ENCODE assay signal across 12 cellular contexts in the genomic region with DNA sequence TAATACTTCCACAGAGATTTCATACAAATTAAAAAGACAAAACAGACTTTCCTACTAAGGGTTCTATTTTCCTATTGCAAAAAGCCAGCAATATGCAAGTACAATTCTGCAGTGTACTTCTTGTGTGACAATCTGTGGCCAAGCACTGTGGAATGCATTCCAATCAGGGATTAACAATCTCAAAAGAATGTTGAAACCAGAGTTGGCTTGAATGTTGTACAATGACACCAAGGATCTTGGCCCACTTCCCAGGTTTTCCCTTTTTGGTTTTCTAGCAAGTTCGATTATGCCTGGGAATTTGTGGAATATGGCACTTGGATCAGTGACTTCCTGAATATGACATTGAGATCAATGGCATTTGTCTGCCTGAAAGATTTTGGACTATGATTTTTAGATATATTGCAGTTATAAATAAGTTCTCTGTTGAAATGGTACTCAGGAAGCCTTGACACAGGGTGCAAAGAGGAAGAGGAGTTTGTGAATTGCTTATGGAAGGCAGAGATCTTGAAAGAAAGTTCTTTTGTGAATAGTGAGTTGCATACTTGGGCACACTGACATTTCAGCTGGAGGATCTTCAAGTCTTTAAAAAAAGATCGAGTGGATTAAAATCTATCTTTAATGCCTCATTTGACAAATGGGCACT.
DNase-seq lines count a peak whose midpoint lies in the region; ATAC-seq, FAIRE-seq and TF ChIP-seq lines count a peak whose summit lies in the region.
"Had no signal": no experiment of that assay in that cellular context is flagged by ENCODE, and none has a peak within 500 bp of the region (broad histone marks: within the 10 kb centered on the region; RNA-seq: fewer than 3 reads in every experiment).

No MANE protein-coding gene starts in this region.

- H3K9me3 ChIP-seq in A549: no peaks in the 10 kb centered on the region
- H3K9me3 ChIP-seq in esophagus muscularis mucosa: no peaks in the 10 kb centered on the region
- H3K9me3 ChIP-seq in tibial artery: no peaks in the 10 kb centered on the region
- H3K9me3 ChIP-seq: uterus had no signal

- H3K4me2 ChIP-seq in A549: peak overlapping the region; percentile 34; the same call in 1 of the 3 replicates

- DNase-seq in A549 (ENCODE audit: low read depth in 1 of 2, low spot score in 1 of 2): peak in 1 of 2 experiments; percentile 10
- DNase-seq in NCI-H226: peak; percentile 49
- DNase-seq in esophagus muscularis mucosa (ENCODE audit: extremely low spot score): no peak
- peak; percentile 51 for DNase-seq in midbrain (lab: John Stamatoyannopoulos, UW)
- DNase-seq in stimulated activated naive CD8-positive, alpha-beta T cell treated with anti-CD3 and anti-CD28 coated beads, Interleukin-15, amount 100 ng/mL, for 72 hours: no peak
- no peak for DNase-seq in CD14-positive monocyte (ENCODE audit: low spot score)
- no peak for DNase-seq in NCI-H1694 (lab: John Stamatoyannopoulos, UW)
- no peak for DNase-seq in tibial artery
- DNase-seq: NCI-H1092 treated with DMSO at 0.1 percent for 48 hours, uterus had no signal

- no peak for TF ChIP-seq RAD21 in A549 (conservative IDR thresholded peaks at IDR 0.05 in 1 of 2, IDR thresholded peaks at IDR 0.05 in 1 of 2)

- H3K27me3 ChIP-seq in esophagus muscularis mucosa (no peaks in the 10 kb centered on the region), tibial artery (no peaks in the 10 kb centered on the region)
- H3K27me3 ChIP-seq: uterus had no signal

- H3K4me3 ChIP-seq in A549 (no peak overlapping the region), esophagus muscularis mucosa (no peak overlapping the region), tibial artery (no peak overlapping the region)
- H3K4me3 ChIP-seq: uterus had no signal

- H3K27ac Mint-ChIP-seq in stimulated activated naive CD8-positive, alpha-beta T cell treated with anti-CD3 and anti-CD28 coated beads, Interleukin-15, amount 100 ng/mL, for 72 hours: no peak overlapping the region
- peak overlapping the region in 1 of 7 donors; percentile 38 for H3K27ac Mint-ChIP-seq in CD14-positive monocyte
- H3K27ac Mint-ChIP-seq: activated T-helper 1 cell treated with anti-CD3 and anti-CD28 coated beads, Interleukin-12 subunit alpha, Interleukin-12 subunit beta, Interleukin-2, Interleukin-4 antibody, amounts not matched to agents 30 ng/mL and 10 ng/mL and 1 ng/mL, durations not matched to agents 14 hours and 24 hours and 36 hours; B cell had no signal

- intact Hi-C loops in esophagus muscularis mucosa (cut with DNase I) (no loop called here), CD14-positive monocyte (cut with micrococcal nuclease) (no loop called here), tibial artery (cut with DNase I; ENCODE audit: low total_unique reads) (no loop called here)

- CTCF ChIA-PET in A549 (lab: Yijun Ruan, JAX): interaction anchor here (1.2 kb wide), 2 partner anchors 207 to 209 kb away, joined by 3 to 4 read pairs; no protein-coding TSS in a partner anchor

- POLR2A ChIA-PET in A549 (lab: Yijun Ruan, JAX): no interaction called here

- no peak overlapping the region for H3K4me3 Mint-ChIP-seq in stimulated activated naive CD8-positive, alpha-beta T cell treated with anti-CD3 and anti-CD28 coated beads, Interleukin-15, amount 100 ng/mL, for 72 hours
- H3K4me3 Mint-ChIP-seq in CD14-positive monocyte: no peak overlapping the region
- H3K4me3 Mint-ChIP-seq: activated T-helper 1 cell treated with anti-CD3 and anti-CD28 coated beads, Interleukin-12 subunit alpha, Interleukin-12 subunit beta, Interleukin-2, Interleukin-4 antibody, amounts not matched to agents 30 ng/mL and 10 ng/mL and 1 ng/mL, durations not matched to agents 14 hours and 24 hours and 36 hours; B cell had no signal

- WGBS in A549 (ENCODE audit: missing lambda C conversion rate): 24% methylated on average over 2 of the region's 2 CpGs
- WGBS in esophagus muscularis mucosa: 21% methylated on average over 2 of the region's 2 CpGs

- TF ChIP-seq CTCF in A549 (IDR thresholded peaks at IDR 0.05) (no peak), esophagus muscularis mucosa (IDR thresholded peaks at IDR 0.05) (no peak), CD14-positive monocyte (IDR thresholded peaks at IDR 0.05) (no peak), tibial artery (IDR thresholded peaks at IDR 0.05) (no peak)

- peaks cover 15% of the 10 kb centered on the region for H3K4me1 ChIP-seq in A549
- H3K4me1 ChIP-seq in esophagus muscularis mucosa: peaks cover 23 to 46% (median 43%) of the 10 kb centered on the region in 4 donors
- H3K4me1 ChIP-seq in tibial artery: peaks cover 0 to 42% (median 17%) of the 10 kb centered on the region in 4 donors
- H3K4me1 ChIP-seq: uterus had no signal

- TF ChIP-seq EP300 in A549 (IDR thresholded peaks at IDR 0.05): no peak
- TF ChIP-seq EP300 in esophagus muscularis mucosa (IDR thresholded peaks at IDR 0.05): no peak

- ATAC-seq in A549: no peak
- no peak for ATAC-seq in stimulated activated naive CD8-positive, alpha-beta T cell treated with anti-CD3 and anti-CD28 coated beads, Interleukin-15, amount 100 ng/mL, for 72 hours

- H3K36me3 Mint-ChIP-seq in CD14-positive monocyte: peaks cover 5% of the 10 kb centered on the region in 2 donors

- no peaks in the 10 kb centered on the region for H3K27me3 Mint-ChIP-seq in stimulated activated naive CD8-positive, alpha-beta T cell treated with anti-CD3 and anti-CD28 coated beads, Interleukin-15, amount 100 ng/mL, for 72 hours
- peaks cover 0 to 2% (median under 1%) of the 10 kb centered on the region in 3 donors for H3K27me3 Mint-ChIP-seq in CD14-positive monocyte (ENCODE audit: low read depth in 3 of 3)
- H3K27me3 Mint-ChIP-seq: B cell had no signal

- no peak for FAIRE-seq in A549 (lab: Jason Lieb, UNC)

- peaks cover 15% of the 10 kb centered on the region for H3K4me1 Mint-ChIP-seq in stimulated activated naive CD8-positive, alpha-beta T cell treated with anti-CD3 and anti-CD28 coated beads, Interleukin-15, amount 100 ng/mL, for 72 hours
- peaks cover 2% of the 10 kb centered on the region for H3K4me1 Mint-ChIP-seq in CD14-positive monocyte
- H3K4me1 Mint-ChIP-seq: B cell had no signal

- H3K36me3 ChIP-seq in esophagus muscularis mucosa: no peaks in the 10 kb centered on the region
- H3K36me3 ChIP-seq in tibial artery: no peaks in the 10 kb centered on the region
- H3K36me3 ChIP-seq: uterus had no signal

- peaks cover 22 to 24% of the 10 kb centered on the region in 2 donors for H3K9me3 Mint-ChIP-seq in stimulated activated naive CD8-positive, alpha-beta T cell treated with anti-CD3 and anti-CD28 coated beads, Interleukin-15, amount 100 ng/mL, for 72 hours
- H3K9me3 Mint-ChIP-seq in CD14-positive monocyte: peaks cover 0 to 5% (median 0%) of the 10 kb centered on the region in 7 donors

- TF ChIP-seq POLR2A in A549 (IDR thresholded peaks at IDR 0.05; ENCODE audit: low read length): no peak
- no peak for TF ChIP-seq POLR2A in esophagus muscularis mucosa (IDR thresholded peaks at IDR 0.05; ENCODE audit: low read depth)

- no peak overlapping the region for H3K27ac ChIP-seq in A549
- H3K27ac ChIP-seq in esophagus muscularis mucosa (replicated peaks in 1 of 4): peak overlapping the region; percentile 33 to 65 (median 48)
- H3K27ac ChIP-seq in tibial artery: peak overlapping the region in 1 of 2 donors; percentile 6
- H3K27ac ChIP-seq: uterus had no signal

TF ChIP-seq in A549, 52 proteins besides CTCF, POLR2A, EP300 and RAD21:
- TF ChIP-seq JUN (IDR thresholded peaks at IDR 0.05): no peak
- TF ChIP-seq NFE2L2 (conservative IDR thresholded peaks at IDR 0.05; ENCODE audit: low read length): no peak
- no peak for TF ChIP-seq TFCP2L1 (CRISPR knock-in tag; IDR thresholded peaks at IDR 0.05)
- TF ChIP-seq ZFP36 (IDR thresholded peaks at IDR 0.05; ENCODE audit: borderline replicate concordance, partially characterized antibody): no peak
- no peak for TF ChIP-seq BHLHE40 (IDR thresholded peaks at IDR 0.05; ENCODE audit: low read depth, low read length)
- TF ChIP-seq TP53 (CRISPR knock-in tag; IDR thresholded peaks at IDR 0.05): no peak
- TF ChIP-seq ZNF302 (CRISPR knock-in tag; IDR thresholded peaks at IDR 0.05): no peak
- TF ChIP-seq, protein P1, sequence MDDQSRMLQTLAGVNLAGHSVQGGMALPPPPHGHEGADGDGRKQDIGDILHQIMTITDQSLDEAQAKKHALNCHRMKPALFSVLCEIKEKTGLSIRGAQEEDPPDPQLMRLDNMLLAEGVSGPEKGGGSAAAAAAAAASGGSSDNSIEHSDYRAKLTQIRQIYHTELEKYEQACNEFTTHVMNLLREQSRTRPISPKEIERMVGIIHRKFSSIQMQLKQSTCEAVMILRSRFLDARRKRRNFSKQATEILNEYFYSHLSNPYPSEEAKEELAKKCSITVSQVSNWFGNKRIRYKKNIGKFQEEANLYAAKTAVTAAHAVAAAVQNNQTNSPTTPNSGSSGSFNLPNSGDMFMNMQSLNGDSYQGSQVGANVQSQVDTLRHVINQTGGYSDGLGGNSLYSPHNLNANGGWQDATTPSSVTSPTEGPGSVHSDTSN (IDR thresholded peaks at IDR 0.05): no peak
- TF ChIP-seq RARB (CRISPR knock-in tag; IDR thresholded peaks at IDR 0.05): no peak
- no peak for TF ChIP-seq MAX (IDR thresholded peaks at IDR 0.05)
- no peak for TF ChIP-seq KDM1A (IDR thresholded peaks at IDR 0.05; ENCODE audit: low read depth)
- TF ChIP-seq FOSB (CRISPR knock-in tag; IDR thresholded peaks at IDR 0.05): no peak
- no peak for TF ChIP-seq CBX2 (IDR thresholded peaks at IDR 0.05; ENCODE audit: borderline replicate concordance, low read depth)
- TF ChIP-seq MYC (IDR thresholded peaks at IDR 0.05; ENCODE audit: borderline replicate concordance, low read length): no peak
TF ChIP-seq in A549: peak in this region for 0.

Comparison
In these comparisons a context has a peak if more than half of its experiments do, and no peak if none do; other contexts are left out.
1. DNase-seq: peak in NCI-H226 (single experiment) and midbrain (single experiment); none in esophagus muscularis mucosa (single experiment), stimulated activated naive CD8-positive, alpha-beta T cell treated with anti-CD3 and anti-CD28 coated beads, Interleukin-15, amount 100 ng/mL, for 72 hours (0 of 2), CD14-positive monocyte (single experiment), NCI-H1694 (single experiment) and tibial artery (0 of 2).
2. H3K27ac ChIP-seq: peak in esophagus muscularis mucosa (4 of 4); none in A549 (0 of 2).